2 cellular contexts compared by ENCODE assay signal in the genomic region with DNA sequence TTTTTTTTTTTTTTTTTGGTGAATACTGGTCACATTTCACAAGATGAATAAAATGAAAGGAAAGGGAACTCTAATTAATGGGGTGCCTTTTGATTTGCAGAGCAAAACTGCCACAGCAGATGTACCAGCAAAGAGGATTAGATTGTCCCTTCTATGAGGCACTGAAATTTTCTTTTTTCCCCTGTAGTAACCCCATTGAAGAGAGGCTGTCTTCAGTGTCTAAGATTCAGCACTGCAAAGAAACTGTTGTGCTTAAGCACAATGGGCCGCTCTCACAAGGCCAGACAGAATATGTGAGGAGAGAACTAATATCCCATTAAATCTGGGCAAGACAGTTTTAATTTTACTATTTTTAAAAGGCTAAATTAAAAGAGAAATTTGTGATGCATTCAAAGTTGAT.
TF ChIP-seq lines count a peak whose summit lies in the region.

No MANE protein-coding gene starts in this region.

TF ChIP-seq in WTC11, 78 proteins besides CTCF, POLR2A, EP300 and RAD21:
- TF ChIP-seq CREB1 (CRISPR knock-in tag; IDR thresholded peaks at IDR 0.05): no peak
TF ChIP-seq in WTC11: peak in this region for 0.

TF ChIP-seq in H1, 55 proteins besides CTCF, POLR2A, EP300 and RAD21:
- no peak for TF ChIP-seq SIN3A (conservative IDR thresholded peaks at IDR 0.05 in 1 of 2, IDR thresholded peaks at IDR 0.05 in 1 of 2; ENCODE audit: low read depth in 1 of 2, low read length in 2 of 2)
- TF ChIP-seq SP4 (IDR thresholded peaks at IDR 0.05; ENCODE audit: low read length): no peak
- TF ChIP-seq HDAC2 (IDR thresholded peaks at IDR 0.05; ENCODE audit: borderline replicate concordance in 1 of 2, low read depth in 2 of 2, low read length in 2 of 2): no peak
- TF ChIP-seq, protein P1, sequence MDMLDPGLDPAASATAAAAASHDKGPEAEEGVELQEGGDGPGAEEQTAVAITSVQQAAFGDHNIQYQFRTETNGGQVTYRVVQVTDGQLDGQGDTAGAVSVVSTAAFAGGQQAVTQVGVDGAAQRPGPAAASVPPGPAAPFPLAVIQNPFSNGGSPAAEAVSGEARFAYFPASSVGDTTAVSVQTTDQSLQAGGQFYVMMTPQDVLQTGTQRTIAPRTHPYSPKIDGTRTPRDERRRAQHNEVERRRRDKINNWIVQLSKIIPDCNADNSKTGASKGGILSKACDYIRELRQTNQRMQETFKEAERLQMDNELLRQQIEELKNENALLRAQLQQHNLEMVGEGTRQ (IDR thresholded peaks at IDR 0.05; ENCODE audit: low read length): no peak
